Comparison of ENCODE assay signal across 2 cellular contexts in the genomic region with DNA sequence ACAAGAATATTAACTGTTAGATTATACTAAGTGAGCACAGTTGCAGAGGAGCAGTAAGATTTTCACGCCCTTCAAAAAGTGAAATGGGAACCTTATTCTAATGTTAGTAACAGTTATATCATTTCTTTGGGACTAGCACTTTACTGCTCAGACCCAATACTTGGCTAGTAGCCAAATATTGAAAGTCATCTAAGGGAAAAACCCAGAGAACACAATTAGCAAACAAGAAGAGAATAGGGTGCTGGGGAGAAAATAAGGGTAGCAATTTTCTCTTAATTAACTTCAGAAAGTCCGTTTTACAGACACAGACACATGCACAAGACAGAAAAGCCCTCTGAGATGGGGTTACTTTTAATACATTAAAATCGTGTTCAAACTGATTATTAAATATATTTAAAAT.
TF ChIP-seq lines count a peak whose summit lies in the region.

No MANE protein-coding gene starts in this region.

TF ChIP-seq in SK-N-SH treated with all-trans-retinoic acid at 6 μM for 48 hours, 23 proteins besides CTCF, POLR2A, EP300 and RAD21 (continued from another document):
- TF ChIP-seq, protein P1, sequence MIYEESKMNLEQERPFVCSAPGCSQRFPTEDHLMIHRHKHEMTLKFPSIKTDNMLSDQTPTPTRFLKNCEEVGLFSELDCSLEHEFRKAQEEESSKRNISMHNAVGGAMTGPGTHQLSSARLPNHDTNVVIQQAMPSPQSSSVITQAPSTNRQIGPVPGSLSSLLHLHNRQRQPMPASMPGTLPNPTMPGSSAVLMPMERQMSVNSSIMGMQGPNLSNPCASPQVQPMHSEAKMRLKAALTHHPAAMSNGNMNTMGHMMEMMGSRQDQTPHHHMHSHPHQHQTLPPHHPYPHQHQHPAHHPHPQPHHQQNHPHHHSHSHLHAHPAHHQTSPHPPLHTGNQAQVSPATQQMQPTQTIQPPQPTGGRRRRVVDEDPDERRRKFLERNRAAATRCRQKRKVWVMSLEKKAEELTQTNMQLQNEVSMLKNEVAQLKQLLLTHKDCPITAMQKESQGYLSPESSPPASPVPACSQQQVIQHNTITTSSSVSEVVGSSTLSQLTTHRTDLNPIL (CRISPR knock-in tag; IDR thresholded peaks at IDR 0.05; ENCODE audit: low read depth): no peak
- TF ChIP-seq, protein P2, sequence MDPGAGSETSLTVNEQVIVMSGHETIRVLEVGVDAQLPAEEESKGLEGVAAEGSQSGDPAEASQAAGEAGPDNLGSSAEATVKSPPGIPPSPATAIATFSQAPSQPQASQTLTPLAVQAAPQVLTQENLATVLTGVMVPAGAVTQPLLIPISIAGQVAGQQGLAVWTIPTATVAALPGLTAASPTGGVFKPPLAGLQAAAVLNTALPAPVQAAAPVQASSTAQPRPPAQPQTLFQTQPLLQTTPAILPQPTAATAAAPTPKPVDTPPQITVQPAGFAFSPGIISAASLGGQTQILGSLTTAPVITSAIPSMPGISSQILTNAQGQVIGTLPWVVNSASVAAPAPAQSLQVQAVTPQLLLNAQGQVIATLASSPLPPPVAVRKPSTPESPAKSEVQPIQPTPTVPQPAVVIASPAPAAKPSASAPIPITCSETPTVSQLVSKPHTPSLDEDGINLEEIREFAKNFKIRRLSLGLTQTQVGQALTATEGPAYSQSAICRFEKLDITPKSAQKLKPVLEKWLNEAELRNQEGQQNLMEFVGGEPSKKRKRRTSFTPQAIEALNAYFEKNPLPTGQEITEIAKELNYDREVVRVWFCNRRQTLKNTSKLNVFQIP (CRISPR knock-in tag; IDR thresholded peaks at IDR 0.05; ENCODE audit: borderline replicate concordance, low read depth): no peak
- no peak for TF ChIP-seq PPARA (CRISPR knock-in tag; IDR thresholded peaks at IDR 0.05; ENCODE audit: borderline replicate concordance)
- no peak for TF ChIP-seq TCF4 (CRISPR knock-in tag; IDR thresholded peaks at IDR 0.05; ENCODE audit: borderline replicate concordance)
- no peak for TF ChIP-seq ZC3H10 (CRISPR knock-in tag; IDR thresholded peaks at IDR 0.05)
- no peak for TF ChIP-seq GLIS3 (CRISPR knock-in tag; IDR thresholded peaks at IDR 0.05)
- TF ChIP-seq ZNF70 (CRISPR knock-in tag; IDR thresholded peaks at IDR 0.05): no peak
- no peak for TF ChIP-seq CSDC2 (CRISPR knock-in tag; IDR thresholded peaks at IDR 0.05)
- no peak for TF ChIP-seq ZFP3 (CRISPR knock-in tag; IDR thresholded peaks at IDR 0.05)
- TF ChIP-seq OSR1 (CRISPR knock-in tag; IDR thresholded peaks at IDR 0.05): no peak
- no peak for TF ChIP-seq PATZ1 (CRISPR knock-in tag; IDR thresholded peaks at IDR 0.05; ENCODE audit: borderline replicate concordance)
- TF ChIP-seq ZNF565 (CRISPR knock-in tag; conservative IDR thresholded peaks at IDR 0.05; ENCODE audit: low read depth): no peak

TF ChIP-seq in K562, 482 proteins besides CTCF, POLR2A, EP300 and RAD21 (continued from another document):
- no peak for TF ChIP-seq ZFP91 (CRISPR knock-in tag; IDR thresholded peaks at IDR 0.05)
- TF ChIP-seq, protein P3, sequence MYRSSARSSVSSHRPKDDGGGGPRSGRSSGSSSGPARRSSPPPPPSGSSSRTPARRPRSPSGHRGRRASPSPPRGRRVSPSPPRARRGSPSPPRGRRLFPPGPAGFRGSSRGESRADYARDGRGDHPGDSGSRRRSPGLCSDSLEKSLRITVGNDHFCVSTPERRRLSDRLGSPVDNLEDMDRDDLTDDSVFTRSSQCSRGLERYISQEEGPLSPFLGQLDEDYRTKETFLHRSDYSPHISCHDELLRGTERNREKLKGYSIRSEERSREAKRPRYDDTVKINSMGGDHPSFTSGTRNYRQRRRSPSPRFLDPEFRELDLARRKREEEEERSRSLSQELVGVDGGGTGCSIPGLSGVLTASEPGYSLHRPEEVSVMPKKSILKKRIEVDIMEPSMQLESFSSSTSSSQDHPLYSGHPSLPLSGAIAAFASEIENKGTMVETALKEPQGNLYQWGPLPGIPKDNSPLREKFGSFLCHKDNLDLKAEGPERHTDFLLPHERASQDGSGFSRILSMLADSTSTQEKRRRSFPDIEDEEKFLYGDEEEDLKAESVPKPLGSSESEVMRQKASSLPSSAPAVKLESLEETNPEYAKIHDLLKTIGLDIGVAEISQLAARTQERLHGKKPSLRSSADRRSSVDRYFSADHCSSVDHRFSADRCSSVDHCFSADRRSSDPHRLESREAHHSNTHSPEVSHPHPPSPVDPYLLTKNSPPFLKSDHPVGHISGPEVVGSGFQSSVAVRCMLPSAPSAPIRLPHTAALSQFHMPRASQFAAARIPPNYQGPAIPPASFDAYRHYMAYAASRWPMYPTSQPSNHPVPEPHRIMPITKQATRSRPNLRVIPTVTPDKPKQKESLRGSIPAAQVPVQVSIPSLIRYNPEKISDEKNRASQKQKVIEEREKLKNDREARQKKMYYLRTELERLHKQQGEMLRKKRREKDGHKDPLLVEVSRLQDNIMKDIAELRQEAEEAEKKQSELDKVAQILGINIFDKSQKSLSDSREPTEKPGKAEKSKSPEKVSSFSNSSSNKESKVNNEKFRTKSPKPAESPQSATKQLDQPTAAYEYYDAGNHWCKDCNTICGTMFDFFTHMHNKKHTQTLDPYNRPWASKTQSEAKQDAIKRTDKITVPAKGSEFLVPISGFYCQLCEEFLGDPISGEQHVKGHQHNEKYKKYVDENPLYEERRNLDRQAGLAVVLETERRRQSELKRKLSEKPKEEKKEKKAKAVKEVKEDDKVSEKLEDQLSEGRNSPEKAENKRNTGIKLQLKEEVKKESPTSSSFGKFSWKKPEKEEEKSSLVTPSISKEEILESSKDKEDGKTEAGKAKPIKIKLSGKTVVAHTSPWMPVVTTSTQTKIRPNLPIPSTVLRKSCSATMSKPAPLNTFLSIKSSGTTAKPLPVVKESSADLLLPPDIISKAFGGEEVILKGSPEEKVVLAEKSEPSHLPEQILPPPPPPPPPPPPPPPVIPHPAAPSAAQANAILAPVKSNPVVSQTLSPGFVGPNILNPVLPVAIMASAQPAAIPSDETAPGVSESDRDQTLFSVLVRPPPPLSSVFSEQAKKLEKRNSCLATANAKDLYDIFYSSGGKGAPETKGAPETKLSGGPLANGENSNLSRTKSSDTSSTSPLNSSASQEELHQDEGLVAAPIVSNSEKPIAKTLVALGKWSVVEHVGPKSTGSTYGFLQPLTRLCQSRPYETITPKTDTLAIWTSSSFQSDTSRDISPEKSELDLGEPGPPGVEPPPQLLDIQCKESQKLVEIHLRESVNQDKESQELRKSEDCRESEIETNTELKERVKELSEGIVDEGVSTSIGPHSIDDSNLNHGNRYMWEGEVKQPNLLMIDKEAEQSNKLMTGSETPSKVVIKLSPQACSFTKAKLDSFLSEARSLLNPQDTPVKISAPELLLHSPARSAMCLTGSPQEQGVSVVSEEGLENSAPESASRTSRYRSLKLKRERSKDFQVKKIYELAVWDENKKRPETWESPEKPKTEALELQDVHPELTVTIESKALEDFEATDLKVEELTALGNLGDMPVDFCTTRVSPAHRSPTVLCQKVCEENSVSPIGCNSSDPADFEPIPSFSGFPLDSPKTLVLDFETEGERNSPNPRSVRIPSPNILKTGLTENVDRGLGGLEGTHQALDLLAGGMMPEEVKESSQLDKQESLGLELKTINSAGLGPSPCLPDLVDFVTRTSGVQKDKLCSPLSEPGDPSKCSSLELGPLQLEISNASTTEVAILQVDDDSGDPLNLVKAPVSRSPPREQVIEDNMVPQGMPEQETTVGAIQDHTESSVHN (IDR thresholded peaks at IDR 0.05; ENCODE audit: borderline replicate concordance in 1 of 2, low read depth in 1 of 2): no peak
